11 cellular contexts compared by ENCODE assay signal in the genomic region with DNA sequence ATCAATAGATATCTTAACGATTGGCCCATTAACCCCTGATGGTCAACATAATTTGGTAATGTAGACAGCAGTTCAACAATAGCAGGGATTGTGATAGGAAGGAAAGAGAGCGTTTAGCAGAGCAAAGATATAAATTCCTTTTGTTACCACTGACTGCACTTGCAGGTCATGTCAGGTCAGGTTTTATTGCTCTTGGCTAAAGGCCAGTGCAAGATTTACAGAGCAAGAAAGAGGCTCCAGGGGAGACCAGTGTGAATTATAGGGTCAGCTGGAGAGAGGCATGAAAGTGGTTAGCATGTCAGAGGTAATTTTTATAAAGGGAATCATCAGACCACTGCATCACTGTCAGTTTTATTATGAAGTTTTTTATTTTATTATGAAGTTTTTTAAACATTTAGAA.
A peak's percentile ranks its signal among the peaks of the same experiment; 100 is the strongest.
DNase-seq lines count a peak whose midpoint lies in the region; ATAC-seq, FAIRE-seq and TF ChIP-seq lines count a peak whose summit lies in the region.
"Had no signal": no experiment of that assay in that cellular context is flagged by ENCODE, and none has a peak within 500 bp of the region (broad histone marks: within the 10 kb centered on the region; RNA-seq: fewer than 3 reads in every experiment).

No MANE protein-coding gene starts in this region.

- POLR2A ChIA-PET in endothelial cell of umbilical vein (lab: Charles Lee): no interaction called here

- FAIRE-seq in endothelial cell of umbilical vein (lab: Jason Lieb, UNC): peak; percentile 85

- WGBS in thyroid gland, 2 donors: 2 to 6% methylated on average over 2 of the region's 2 CpGs
- WGBS in tibial nerve, 2 donors: 5 to 7% methylated on average over 2 of the region's 2 CpGs

- H3K4me1 Mint-ChIP-seq in stimulated activated naive CD8-positive, alpha-beta T cell treated with anti-CD3 and anti-CD28 coated beads, Interleukin-15, amount 100 ng/mL, for 72 hours: no peaks in the 10 kb centered on the region
- H3K4me1 Mint-ChIP-seq: B cell had no signal

- CTCF ChIA-PET in endothelial cell of umbilical vein (lab: Charles Lee): no interaction called here

- no peaks in the 10 kb centered on the region for H3K79me2 ChIP-seq in endothelial cell of umbilical vein (ENCODE audit: control insufficient read depth, insufficient read depth, low read length)

- no peaks in the 10 kb centered on the region for H3K9me3 ChIP-seq in endothelial cell of umbilical vein (replicated peaks; ENCODE audit: control insufficient read depth, insufficient read depth, low read length)
- H3K9me3 ChIP-seq in thyroid gland: no peaks in the 10 kb centered on the region
- H3K9me3 ChIP-seq in tibial nerve: no peaks in the 10 kb centered on the region
- H3K9me3 ChIP-seq: SJSA1 had no signal

- H4K20me1 ChIP-seq in endothelial cell of umbilical vein (replicated peaks; ENCODE audit: control insufficient read depth, extremely low read depth, insufficient read depth, low read length): no peaks in the 10 kb centered on the region

- H3K4me2 ChIP-seq in endothelial cell of umbilical vein (ENCODE audit: insufficient read depth, low read length): no peak overlapping the region

- DNase-seq in NCI-H524 (lab: John Stamatoyannopoulos, UW) (peak; percentile 9 to 25), NCI-H524 treated with DMSO at 0.1 percent for 48 hours (lab: John Stamatoyannopoulos, UW) (no peak), NCI-H510A treated with DMSO at 0.1 percent for 48 hours (lab: John Stamatoyannopoulos, UW) (peak; percentile 38), endothelial cell of umbilical vein (ENCODE audit: low read depth, low spot score) (peak; percentile 74), thyroid gland (peak; percentile 6 to 7), mesenteric fat pad (ENCODE audit: low spot score) (no peak), tibial nerve (ENCODE audit: low spot score in 2 of 2) (no peak)
- DNase-seq in stimulated activated naive CD8-positive, alpha-beta T cell treated with anti-CD3 and anti-CD28 coated beads, Interleukin-15, amount 100 ng/mL, for 72 hours: no peak

- H3K27me3 Mint-ChIP-seq in stimulated activated naive CD8-positive, alpha-beta T cell treated with anti-CD3 and anti-CD28 coated beads, Interleukin-15, amount 100 ng/mL, for 72 hours: no peaks in the 10 kb centered on the region
- H3K27me3 Mint-ChIP-seq: progenitor cell of endocrine pancreas had no signal

- no peaks in the 10 kb centered on the region for H3K9me1 ChIP-seq in endothelial cell of umbilical vein (replicated peaks; ENCODE audit: control insufficient read depth, extremely low read depth, insufficient read depth, low read length)

- H3K4me3 ChIP-seq in endothelial cell of umbilical vein (replicated peaks in 1 of 3; ENCODE audit: insufficient read depth in 1 of 3, low read depth in 1 of 3, low read length in 3 of 3) (no peak overlapping the region), thyroid gland (replicated peaks in 1 of 3) (no peak overlapping the region), tibial nerve (no peak overlapping the region)
- H3K4me3 ChIP-seq: SJSA1 had no signal

- H3K9me3 Mint-ChIP-seq in stimulated activated naive CD8-positive, alpha-beta T cell treated with anti-CD3 and anti-CD28 coated beads, Interleukin-15, amount 100 ng/mL, for 72 hours: no peaks in the 10 kb centered on the region

- no peak for TF ChIP-seq POLR2A in endothelial cell of umbilical vein (IDR thresholded peaks at IDR 0.05; ENCODE audit: low read depth, low read length)
- TF ChIP-seq POLR2A in thyroid gland (IDR thresholded peaks at IDR 0.05): no peak
- TF ChIP-seq POLR2A in tibial nerve (IDR thresholded peaks at IDR 0.05): no peak

- no peak for TF ChIP-seq EP300 in tibial nerve (IDR thresholded peaks at IDR 0.05)

- intact Hi-C loops in endothelial cell of umbilical vein (cut with micrococcal nuclease): no loop called here
- intact Hi-C loops in thyroid gland (cut with DNase I): no loop called here

- no peak overlapping the region for H3K27ac Mint-ChIP-seq in stimulated activated naive CD8-positive, alpha-beta T cell treated with anti-CD3 and anti-CD28 coated beads, Interleukin-15, amount 100 ng/mL, for 72 hours
- H3K27ac Mint-ChIP-seq: B cell, progenitor cell of endocrine pancreas had no signal

- TF ChIP-seq CTCF in endothelial cell of umbilical vein (IDR thresholded peaks at IDR 0.05; ENCODE audit: extremely low read depth in 1 of 2, insufficient read depth in 1 of 2, low read depth in 1 of 2, low read length in 2 of 2) (no peak), thyroid gland (IDR thresholded peaks at IDR 0.05) (no peak), tibial nerve (IDR thresholded peaks at IDR 0.05) (no peak)

- H3K4me1 ChIP-seq in endothelial cell of umbilical vein (ENCODE audit: control insufficient read depth, extremely low read depth, insufficient read depth, low read length): peaks cover 9% of the 10 kb centered on the region
- H3K4me1 ChIP-seq in thyroid gland: no peaks in the 10 kb centered on the region
- no peaks in the 10 kb centered on the region for H3K4me1 ChIP-seq in tibial nerve
- H3K4me1 ChIP-seq: SJSA1 had no signal

- dilution Hi-C loops in endothelial cell of umbilical vein (cut with MboI; ENCODE audit: extremely low pct_ligation_motif_present, low sequenced_read_pairs): no loop called here

- H3K27ac ChIP-seq in endothelial cell of umbilical vein (ENCODE audit: insufficient read depth, low read depth, low read length) (no peak overlapping the region), thyroid gland (no peak overlapping the region), tibial nerve (no peak overlapping the region)
- H3K27ac ChIP-seq: SJSA1 had no signal

- no peak overlapping the region for H3K9ac ChIP-seq in endothelial cell of umbilical vein (replicated peaks; ENCODE audit: extremely low read depth, insufficient read depth, low read length)

- H3K27me3 ChIP-seq in endothelial cell of umbilical vein (ENCODE audit: control insufficient read depth in 2 of 2, insufficient read depth in 2 of 2, low read length in 2 of 2) (no peaks in the 10 kb centered on the region), thyroid gland (no peaks in the 10 kb centered on the region), tibial nerve (peaks cover 0 to 4% of the 10 kb centered on the region in 2 donors)
- H3K27me3 ChIP-seq: SJSA1 had no signal

- BruUV-seq in endothelial cell of umbilical vein (replicated peaks; lab: Mats Ljungman, UMichigan): no TSS peak

- H3K36me3 ChIP-seq in endothelial cell of umbilical vein (ENCODE audit: control insufficient read depth in 2 of 2, extremely low read depth in 1 of 2, insufficient read depth in 2 of 2, low read length in 2 of 2): no peaks in the 10 kb centered on the region
- H3K36me3 ChIP-seq in thyroid gland: no peaks in the 10 kb centered on the region
- H3K36me3 ChIP-seq in tibial nerve: no peaks in the 10 kb centered on the region
- H3K36me3 ChIP-seq: SJSA1 had no signal

- H3K4me3 Mint-ChIP-seq in stimulated activated naive CD8-positive, alpha-beta T cell treated with anti-CD3 and anti-CD28 coated beads, Interleukin-15, amount 100 ng/mL, for 72 hours: no peak overlapping the region
- H3K4me3 Mint-ChIP-seq: B cell had no signal

- no peak for ATAC-seq in stimulated activated naive CD8-positive, alpha-beta T cell treated with anti-CD3 and anti-CD28 coated beads, Interleukin-15, amount 100 ng/mL, for 72 hours

- H2AFZ ChIP-seq in endothelial cell of umbilical vein (ENCODE audit: low read depth, low read length): no peak overlapping the region

TF ChIP-seq in endothelial cell of umbilical vein, 7 proteins besides CTCF, POLR2A, EP300 and RAD21:
- TF ChIP-seq GATA2 (IDR thresholded peaks at IDR 0.05; ENCODE audit: insufficient read depth, insufficient read length, low read depth, low read length) (peak; percentile 16), MAX (IDR thresholded peaks at IDR 0.05; ENCODE audit: insufficient read depth, insufficient read length) (no peak), POLR2AphosphoS5 (IDR thresholded peaks at IDR 0.05; ENCODE audit: insufficient read depth, low read depth, low read length) (no peak)

Comparison
In these comparisons a context has a peak if more than half of its experiments do, and no peak if none do; other contexts are left out.
1. DNase-seq: peak in NCI-H524 (2 of 2), NCI-H510A treated with DMSO at 0.1 percent for 48 hours (single experiment), endothelial cell of umbilical vein (single experiment) and thyroid gland (2 of 2); none in NCI-H524 treated with DMSO at 0.1 percent for 48 hours (single experiment), mesenteric fat pad (single experiment), tibial nerve (0 of 2) and stimulated activated naive CD8-positive, alpha-beta T cell treated with anti-CD3 and anti-CD28 coated beads, Interleukin-15, amount 100 ng/mL, for 72 hours (0 of 2).